In the genomic region with DNA sequence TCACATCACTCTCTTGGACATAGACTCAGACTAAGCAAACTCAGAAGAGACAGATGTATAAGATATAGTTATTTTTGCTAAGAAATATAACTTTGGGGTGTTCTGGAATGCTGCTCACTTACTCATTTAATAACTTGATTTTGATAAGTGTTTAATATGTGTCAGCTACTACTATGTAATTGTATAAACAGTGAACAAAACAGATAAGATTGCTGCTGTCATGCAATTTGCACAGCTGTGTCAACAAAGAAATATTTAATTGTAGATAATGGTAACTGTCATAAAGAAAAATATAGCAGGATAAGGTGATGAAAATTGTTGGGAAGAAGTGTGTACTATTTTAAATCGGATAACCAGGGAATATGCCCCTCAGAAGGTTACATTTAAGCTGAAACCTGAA, we compare ENCODE assay signal across 18 cellular contexts.
"Had no signal": no experiment of that assay in that cellular context is flagged by ENCODE, and none has a peak within 500 bp of the region (broad histone marks: within the 10 kb centered on the region; RNA-seq: fewer than 3 reads in every experiment).

No MANE protein-coding gene starts in this region.

- H3K27ac ChIP-seq: cardiac muscle cell, dorsolateral prefrontal cortex, gastroesophageal sphincter, heart right ventricle, lower lobe of right lung, ovary, thoracic aorta had no signal

- H3K4me1 ChIP-seq: lower lobe of right lung had no signal

- H3K9me3 ChIP-seq: gastroesophageal sphincter, heart right ventricle, lower lobe of right lung, ovary, sigmoid colon, thoracic aorta had no signal

- H3K36me3 ChIP-seq: cardiac muscle cell, gastroesophageal sphincter, heart right ventricle, lower lobe of right lung, ovary, sigmoid colon, thoracic aorta had no signal

- H3K4me3 ChIP-seq: cardiac muscle cell, dorsolateral prefrontal cortex, gastroesophageal sphincter, heart right ventricle, lower lobe of right lung, ovary, sigmoid colon, thoracic aorta had no signal

- DNase-seq: activated CD4-positive, CD25-positive, alpha-beta regulatory T cell treated with anti-CD3 and anti-CD28 coated beads, Interleukin-2, amount 50 U/mL, for 72 hours; activated naive CD4-positive, alpha-beta T cell treated with anti-CD3 and anti-CD28 coated beads for 36 hours; activated naive CD8-positive, alpha-beta T cell treated with anti-CD3 and anti-CD28 coated beads, Interleukin-2, amount 50 U/mL, for 24 hours; aorta; dorsolateral prefrontal cortex; endodermal cell; erythroblast; heart right ventricle; lower lobe of right lung; ovary; sigmoid colon; stimulated activated CD4-positive, alpha-beta T cell treated with anti-CD3 and anti-CD28 coated beads, Interleukin-12 subunit alpha, Interleukin-12 subunit beta, amount 100 ng/mL, for 4 hours; stimulated activated CD4-positive, alpha-beta T cell treated with anti-CD3 and anti-CD28 coated beads, Interleukin-2, amount 100 ng/mL, for 24 hours; T1000 had no signal

- H3K27me3 ChIP-seq: cardiac muscle cell, dorsolateral prefrontal cortex, gastroesophageal sphincter, heart right ventricle, ovary, sigmoid colon had no signal

- ATAC-seq: activated naive CD8-positive, alpha-beta T cell treated with anti-CD3 and anti-CD28 coated beads, Interleukin-2, amount 50 U/mL, for 24 hours; gastroesophageal sphincter; heart right ventricle; lower lobe of right lung; stimulated activated effector memory CD8-positive, alpha-beta T cell treated with anti-CD3 and anti-CD28 coated beads, Interleukin-12 subunit alpha, Interleukin-12 subunit beta, amount 100 ng/mL, for 72 hours had no signal
